ENCODE assay signal across 11 cellular contexts in the genomic region with DNA sequence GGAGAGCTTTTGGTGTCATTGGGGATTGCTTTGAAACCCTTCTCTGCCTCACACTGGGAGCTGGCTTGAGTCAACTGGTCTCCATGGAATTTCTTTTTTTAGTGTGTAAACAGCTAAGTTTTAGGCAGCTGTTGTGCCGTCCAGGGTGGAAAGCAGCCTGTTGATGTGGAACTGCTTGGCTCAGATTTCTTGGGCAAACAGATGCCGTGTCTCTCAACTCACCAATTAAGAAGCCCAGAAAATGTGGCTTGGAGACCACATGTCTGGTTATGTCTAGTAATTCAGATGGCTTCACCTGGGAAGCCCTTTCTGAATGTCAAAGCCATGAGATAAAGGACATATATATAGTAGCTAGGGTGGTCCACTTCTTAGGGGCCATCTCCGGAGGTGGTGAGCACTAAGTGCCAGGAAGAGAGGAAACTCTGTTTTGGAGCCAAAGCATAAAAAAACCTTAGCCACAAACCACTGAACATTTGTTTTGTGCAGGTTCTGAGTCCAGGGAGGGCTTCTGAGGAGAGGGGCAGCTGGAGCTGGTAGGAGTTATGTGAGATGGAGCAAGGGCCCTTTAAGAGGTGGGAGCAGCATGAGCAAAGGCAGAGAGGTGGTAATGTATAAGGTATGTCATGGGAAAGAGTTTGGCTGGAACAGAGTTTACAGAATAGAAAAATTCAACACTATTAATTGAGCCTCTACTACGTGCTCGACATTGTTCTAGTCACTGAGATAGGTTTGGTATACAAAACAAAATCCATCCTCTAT. TPM values are rescaled to one million over a fixed set of nuclear protein-coding genes. Genes with fewer than 3 reads are reported as not detected.
DNase-seq lines count a peak whose midpoint lies in the region; ATAC-seq and TF ChIP-seq lines count a peak whose summit lies in the region.
"Had no signal": no experiment of that assay in that cellular context is flagged by ENCODE, and none has a peak within 500 bp of the region (broad histone marks: within the 10 kb centered on the region; RNA-seq: fewer than 3 reads in every experiment).

No MANE protein-coding gene starts in this region.

- H4K20me1 ChIP-seq in smooth muscle cell (ENCODE audit: low read depth) = no peaks in the 10 kb centered on the region

- H2AFZ ChIP-seq in smooth muscle cell (ENCODE audit: low read depth) = no peak overlapping the region

- peak overlapping the region; percentile 25 for H3K4me2 ChIP-seq in smooth muscle cell

- H3F3A ChIP-seq in smooth muscle cell (ENCODE audit: low read depth) = peaks cover 8% of the 10 kb centered on the region

- H3K4me1 ChIP-seq in smooth muscle cell (ENCODE audit: low read depth) = no peaks in the 10 kb centered on the region

- no peak for TF ChIP-seq CTCF in fibroblast of villous mesenchyme (IDR thresholded peaks at IDR 0.05; ENCODE audit: insufficient read depth, low read depth, low read length)
- TF ChIP-seq CTCF in smooth muscle cell (IDR thresholded peaks at IDR 0.05; ENCODE audit: borderline replicate concordance, insufficient read depth, poor library complexity, severe bottlenecking) = no peak

- no peak overlapping the region for H3K4me3 ChIP-seq in fibroblast of villous mesenchyme (ENCODE audit: low read depth, low read length)
- H3K4me3 ChIP-seq in smooth muscle cell = no peak overlapping the region

- no peaks in the 10 kb centered on the region for H3K27me3 ChIP-seq in smooth muscle cell (ENCODE audit: low read depth)

- no peaks in the 10 kb centered on the region for H3K9me3 ChIP-seq in smooth muscle cell (replicated peaks; ENCODE audit: low read depth)

- no peak overlapping the region for H3K9ac ChIP-seq in smooth muscle cell (ENCODE audit: low read depth)

- peak; percentile 80 for DNase-seq in GM04503 (ENCODE audit: low read depth)
- peak; percentile 90 for DNase-seq in NCI-H2196 treated with DMSO at 0.1 percent for 48 hours (lab: John Stamatoyannopoulos, UW; ENCODE audit: unreplicated experiment)
- DNase-seq in fibroblast of villous mesenchyme (ENCODE audit: low read depth) = peak; percentile 80
- no peak for DNase-seq in smooth muscle cell (lab: John Stamatoyannopoulos, UW; ENCODE audit: unreplicated experiment)
- DNase-seq in C1 segment of cervical spinal cord (lab: John Stamatoyannopoulos, UW) = no peak
- DNase-seq in stimulated activated CD4-positive, alpha-beta T cell treated with anti-CD3 and anti-CD28 coated beads, Interleukin-12 subunit alpha, Interleukin-12 subunit beta, amount 100 ng/mL, for 4 hours = no peak
- DNase-seq: NCI-H526 treated with DMSO at 0.1 percent for 48 hours; stimulated activated CD8-positive, alpha-beta memory T cell treated with anti-CD3 and anti-CD28 coated beads, Interleukin-4, amount 100 ng/mL, for 48 hours had no signal

- H3K79me2 ChIP-seq in smooth muscle cell (ENCODE audit: low read depth) = no peaks in the 10 kb centered on the region

- ATAC-seq in HG03175 (IDR thresholded peaks at IDR 0.05; ENCODE audit: unreplicated experiment) (no peak), GM18861 (IDR thresholded peaks at IDR 0.05; ENCODE audit: unreplicated experiment) (no peak)
- ATAC-seq: natural killer cell treated with Interleukin-12 subunit alpha and Interleukin-12 subunit beta and Interleukin-15 and Interleukin-18, amount 100 ng/mL, for 72 hours had no signal

- H3K27ac ChIP-seq in smooth muscle cell (ENCODE audit: low read depth) = no peak overlapping the region

- H3K36me3 ChIP-seq in smooth muscle cell (ENCODE audit: low read depth) = no peaks in the 10 kb centered on the region

- 66% methylated on average over 5 of the region's 5 CpGs for WGBS in smooth muscle cell (ENCODE audit: low lambda C conversion rate)

RNA-seq across cellular contexts. Expression of gene SRSF3, which starts 31.2 kb away (rescaled TPM):
- total RNA-seq in fibroblast of villous mesenchyme = 445 and 462 TPM in 2 replicates
- 158 and 178 TPM in 2 replicates for total RNA-seq in smooth muscle cell
- 163 and 179 TPM in 2 replicates for polyA plus RNA-seq in smooth muscle cell

RNA-seq across cellular contexts. Expression of gene CDKN1A, which starts 53.2 kb away (rescaled TPM):
- total RNA-seq in fibroblast of villous mesenchyme = 302 and 522 TPM in 2 replicates
- total RNA-seq in smooth muscle cell = 859 and 967 TPM in 2 replicates
- polyA plus RNA-seq in smooth muscle cell = 1,623 and 1,633 TPM in 2 replicates

Comparison
In these comparisons a context has a peak if more than half of its experiments do, and no peak if none do; other contexts are left out.
1. DNase-seq: peak in GM04503 (single experiment), NCI-H2196 treated with DMSO at 0.1 percent for 48 hours (single experiment) and fibroblast of villous mesenchyme (single experiment); none in smooth muscle cell (single experiment), C1 segment of cervical spinal cord (0 of 14) and stimulated activated CD4-positive, alpha-beta T cell treated with anti-CD3 and anti-CD28 coated beads, Interleukin-12 subunit alpha, Interleukin-12 subunit beta, amount 100 ng/mL, for 4 hours (single experiment).